Comparison of ENCODE assay signal across 16 cellular contexts in genomic region chr10:17386616-17387075, GRCh38.
DNase-seq lines count a peak whose midpoint lies in the region; ATAC-seq and TF ChIP-seq lines count a peak whose summit lies in the region.
"Had no signal": no experiment of that assay in that cellular context is flagged by ENCODE, and none has a peak within 500 bp of the region (broad histone marks: within the 10 kb centered on the region; RNA-seq: fewer than 3 reads in every experiment).

No MANE protein-coding gene starts in this region.

- no peak overlapping the region for H3K4me3 Mint-ChIP-seq in MCF 10A (ENCODE audit: unreplicated experiment)
- H3K4me3 Mint-ChIP-seq: CD8-positive, alpha-beta T cell had no signal

- H3K36me3 ChIP-seq in breast epithelium (no peaks in the 10 kb centered on the region), testis (ENCODE audit: low read depth, missing control alignments) (no peaks in the 10 kb centered on the region), brain microvascular endothelial cell (replicated peaks) (no peaks in the 10 kb centered on the region)
- H3K36me3 ChIP-seq: esophagus muscularis mucosa had no signal

- 60 to 63% methylated on average over 15 of the region's 15 CpGs for WGBS in testis, 2 donors

- ATAC-seq in GM18873 (IDR thresholded peaks at IDR 0.05; ENCODE audit: low FRiP score, unreplicated experiment) = no peak
- ATAC-seq: activated CD4-positive, CD25-positive, alpha-beta regulatory T cell treated with anti-CD3 and anti-CD28 coated beads, Interleukin-2, amount 50 U/mL, for 24 hours; activated naive CD4-positive, alpha-beta T cell treated with anti-CD3 and anti-CD28 coated beads, Interleukin-2, amount 50 U/mL, for 72 hours; CD8-positive, alpha-beta T cell had no signal

- no peaks in the 10 kb centered on the region for H3K36me3 Mint-ChIP-seq in MCF 10A (ENCODE audit: insufficient read depth, unreplicated experiment)
- H3K36me3 Mint-ChIP-seq: activated naive CD4-positive, alpha-beta T cell treated with anti-CD3 and anti-CD28 coated beads, Interleukin-2, amount 50 U/mL, for 72 hours; CD8-positive, alpha-beta T cell had no signal

- no peak overlapping the region for H3K27ac Mint-ChIP-seq in MCF 10A (ENCODE audit: low read depth, unreplicated experiment)
- H3K27ac Mint-ChIP-seq: activated naive CD4-positive, alpha-beta T cell treated with anti-CD3 and anti-CD28 coated beads, Interleukin-2, amount 50 U/mL, for 72 hours; CD8-positive, alpha-beta T cell had no signal

- TF ChIP-seq CTCF in breast epithelium (IDR thresholded peaks at IDR 0.05) (no peak), MCF 10A (IDR thresholded peaks at IDR 0.05; ENCODE audit: unreplicated experiment) (no peak), fibroblast of mammary gland (conservative IDR thresholded peaks at IDR 0.05; ENCODE audit: control insufficient read depth, insufficient read depth, low read depth, low read length) (no peak), testis (IDR thresholded peaks at IDR 0.05) (no peak), brain microvascular endothelial cell (IDR thresholded peaks at IDR 0.05; ENCODE audit: low read depth, low read length, missing control alignments) (no peak)

- no peaks in the 10 kb centered on the region for H3K27me3 Mint-ChIP-seq in MCF 10A (ENCODE audit: insufficient read depth, unreplicated experiment)

- CTCF ChIA-PET in MCF 10A (lab: Yijun Ruan, JAX) = interaction anchor here (1.0 kb wide), 1 partner anchor 10 kb away, joined by 4 read pairs; no protein-coding TSS in a partner anchor

- TF ChIP-seq POLR2A in breast epithelium (IDR thresholded peaks at IDR 0.05) (no peak), testis (IDR thresholded peaks at IDR 0.05) (no peak)

- DNase-seq in breast epithelium (ENCODE audit: low spot score in 2 of 2) (no peak), MCF 10A (ENCODE audit: unreplicated experiment) (no peak), NCI-H748 (lab: John Stamatoyannopoulos, UW; ENCODE audit: unreplicated experiment) (peak; percentile 96), fibroblast of mammary gland (ENCODE audit: low read depth) (peak; percentile 3), testis (peak; percentile 88), brain microvascular endothelial cell (no peak)
- no peak for DNase-seq in NK-92 treated with Interleukin-12 subunit alpha and Interleukin-12 subunit beta, amount 100 ng/mL, for 24 hours (lab: John Stamatoyannopoulos, UW)
- DNase-seq: activated CD8-positive, alpha-beta memory T cell treated with anti-CD3 and anti-CD28 coated beads, Interleukin-2, amount 50 U/mL, for 48 hours; CD8-positive, alpha-beta T cell; NCI-H1048; occipital lobe; SK-N-SH had no signal

- H3K27me3 ChIP-seq in breast epithelium (no peaks in the 10 kb centered on the region), testis (no peaks in the 10 kb centered on the region), brain microvascular endothelial cell (replicated peaks) (no peaks in the 10 kb centered on the region)
- H3K27me3 ChIP-seq: esophagus muscularis mucosa had no signal

- H3K4me1 ChIP-seq in breast epithelium (peaks cover 0 to 7% of the 10 kb centered on the region in 2 donors), testis (peaks cover 47% of the 10 kb centered on the region)

- intact Hi-C loops in breast epithelium (cut with DNase I; ENCODE audit: low total_unique reads) (no loop called here), MCF 10A (cut with micrococcal nuclease) (no loop called here), testis (cut with DNase I; ENCODE audit: low total_unique reads) (no loop called here)

- BruUV-seq in MCF 10A (replicated peaks; lab: Mats Ljungman, UMichigan) = no TSS peak

- no peak overlapping the region for H3K4me3 ChIP-seq in breast epithelium
- H3K4me3 ChIP-seq in fibroblast of mammary gland (ENCODE audit: control insufficient read depth, low read depth, low read length) = no peak overlapping the region
- peak overlapping the region; percentile 37 to 41 for H3K4me3 ChIP-seq in testis
- no peak overlapping the region for H3K4me3 ChIP-seq in brain microvascular endothelial cell (ENCODE audit: low read depth, low read length)
- H3K4me3 ChIP-seq: esophagus muscularis mucosa had no signal

- peak overlapping the region; percentile 81 to 85 for H3K27ac ChIP-seq in breast epithelium
- H3K27ac ChIP-seq in testis = peak overlapping the region in 1 of 2 donors; percentile 42
- no peak overlapping the region for H3K27ac ChIP-seq in brain microvascular endothelial cell
- H3K27ac ChIP-seq: esophagus muscularis mucosa had no signal

- H3K9me3 ChIP-seq in breast epithelium (no peaks in the 10 kb centered on the region), testis (no peaks in the 10 kb centered on the region)
- H3K9me3 ChIP-seq: esophagus muscularis mucosa, SK-N-SH had no signal

- POLR2A ChIA-PET in MCF 10A (lab: Yijun Ruan, JAX) = interaction anchor here (0.6 kb wide), 1 partner anchor 662 kb away, joined by 3 read pairs; no protein-coding TSS in a partner anchor

- in situ Hi-C loops in brain microvascular endothelial cell (cut with HindIII; ENCODE audit: low pct_ligation_motif_present, low sequenced_read_pairs) = no loop called here

- H3K9me3 Mint-ChIP-seq in MCF 10A (ENCODE audit: unreplicated experiment) = peaks cover 6% of the 10 kb centered on the region
- H3K9me3 Mint-ChIP-seq: activated naive CD4-positive, alpha-beta T cell treated with anti-CD3 and anti-CD28 coated beads, Interleukin-2, amount 50 U/mL, for 72 hours; CD8-positive, alpha-beta T cell had no signal

- peaks cover 7% of the 10 kb centered on the region for H3K4me1 Mint-ChIP-seq in MCF 10A (ENCODE audit: insufficient read depth, unreplicated experiment)

Comparison
In these comparisons a context has a peak if more than half of its experiments do, and no peak if none do; other contexts are left out.
1. DNase-seq: peak in NCI-H748 (single experiment), fibroblast of mammary gland (single experiment) and testis (single experiment); none in breast epithelium (0 of 2), MCF 10A (single experiment), NK-92 treated with Interleukin-12 subunit alpha and Interleukin-12 subunit beta, amount 100 ng/mL, for 24 hours (single experiment) and brain microvascular endothelial cell (single experiment).
2. H3K4me3 ChIP-seq: peak in testis (2 of 2); none in breast epithelium (0 of 3), fibroblast of mammary gland (single experiment) and brain microvascular endothelial cell (single experiment).